Comparison of ENCODE assay signal across 1 cellular context in genomic region chrX:152632445-152633097, GRCh38.
TF ChIP-seq lines count a peak whose summit lies in the region.

No MANE protein-coding gene starts in this region.

TF ChIP-seq in WTC11, 78 proteins besides CTCF, POLR2A, EP300 and RAD21 (continued from another document):
- no peak for TF ChIP-seq ARID4B (CRISPR knock-in tag; IDR thresholded peaks at IDR 0.05; ENCODE audit: borderline replicate concordance)
